In genomic region chr12:29050503-29050902, GRCh38 we compare ENCODE assay signal across 14 cellular contexts.
DNase-seq lines count a peak whose midpoint lies in the region; ATAC-seq and TF ChIP-seq lines count a peak whose summit lies in the region.
"Had no signal": no experiment of that assay in that cellular context is flagged by ENCODE, and none has a peak within 500 bp of the region (broad histone marks: within the 10 kb centered on the region; RNA-seq: fewer than 3 reads in every experiment).

No MANE protein-coding gene starts in this region.

- no peak overlapping the region for H3K4me3 ChIP-seq in effector memory CD4-positive, alpha-beta T cell (ENCODE audit: insufficient read depth, low read depth, low read length, poor library complexity, severe bottlenecking)
- no peak overlapping the region for H3K4me3 ChIP-seq in esophagus muscularis mucosa
- H3K4me3 ChIP-seq: cardiac muscle cell, spleen, thyroid gland had no signal

- peak; percentile 86 for ATAC-seq in GM19351 (IDR thresholded peaks at IDR 0.05; ENCODE audit: unreplicated experiment)
- ATAC-seq in HG02763 (IDR thresholded peaks at IDR 0.05; ENCODE audit: unreplicated experiment) = peak; percentile 77
- ATAC-seq in HG03460 (IDR thresholded peaks at IDR 0.05; ENCODE audit: unreplicated experiment) = peak; percentile 84

- no peak for TF ChIP-seq CTCF in esophagus muscularis mucosa (IDR thresholded peaks at IDR 0.05)

- H3K4me1 ChIP-seq in effector memory CD4-positive, alpha-beta T cell (ENCODE audit: control insufficient read depth, insufficient read depth, low read length, poor library complexity, severe bottlenecking) = no peaks in the 10 kb centered on the region
- H3K4me1 ChIP-seq in esophagus muscularis mucosa = no peaks in the 10 kb centered on the region
- H3K4me1 ChIP-seq: spleen, thyroid gland had no signal

- H3K27me3 ChIP-seq in effector memory CD4-positive, alpha-beta T cell (replicated peaks; ENCODE audit: control insufficient read depth, insufficient read depth, low read length, poor library complexity, severe bottlenecking) = no peaks in the 10 kb centered on the region
- H3K27me3 ChIP-seq in esophagus muscularis mucosa = no peaks in the 10 kb centered on the region
- H3K27me3 ChIP-seq: cardiac muscle cell, spleen, thyroid gland had no signal

- intact Hi-C loops in esophagus muscularis mucosa (cut with DNase I) = no loop called here

- no peak overlapping the region for H3K27ac ChIP-seq in effector memory CD4-positive, alpha-beta T cell (ENCODE audit: insufficient read depth, low read length, poor library complexity, severe bottlenecking)
- no peak overlapping the region for H3K27ac ChIP-seq in esophagus muscularis mucosa (replicated peaks in 1 of 4)
- H3K27ac ChIP-seq: cardiac muscle cell, spleen, thyroid gland had no signal

- DNase-seq in CD1c-positive myeloid dendritic cell (ENCODE audit: extremely low spot score) (peak; percentile 36), DMS53 (lab: John Stamatoyannopoulos, UW) (no peak), NCI-H1105 (lab: John Stamatoyannopoulos, UW) (no peak), esophagus muscularis mucosa (ENCODE audit: extremely low spot score) (no peak)
- DNase-seq in effector memory CD4-positive, alpha-beta T cell = no peak
- DNase-seq: activated gamma-delta T cell, hippocampal formation, NCI-H2081, spleen, thyroid gland had no signal

- H3K36me3 ChIP-seq in effector memory CD4-positive, alpha-beta T cell (ENCODE audit: control insufficient read depth, insufficient read depth, low read length) = no peaks in the 10 kb centered on the region
- H3K36me3 ChIP-seq in esophagus muscularis mucosa = no peaks in the 10 kb centered on the region
- H3K36me3 ChIP-seq: cardiac muscle cell, spleen, thyroid gland had no signal

- TF ChIP-seq POLR2A in esophagus muscularis mucosa (IDR thresholded peaks at IDR 0.05; ENCODE audit: low read depth) = no peak

- 34% methylated on average over 3 of the region's 3 CpGs for WGBS in esophagus muscularis mucosa

- no peaks in the 10 kb centered on the region for H3K9me3 ChIP-seq in effector memory CD4-positive, alpha-beta T cell (ENCODE audit: control insufficient read depth, low read length)
- no peaks in the 10 kb centered on the region for H3K9me3 ChIP-seq in esophagus muscularis mucosa
- H3K9me3 ChIP-seq: thyroid gland had no signal

- no peak for TF ChIP-seq EP300 in esophagus muscularis mucosa (IDR thresholded peaks at IDR 0.05)
